ENCODE assay signal across 17 cellular contexts in genomic region chrX:68676340-68676739, GRCh38. TPM values are rescaled to one million over a fixed set of nuclear protein-coding genes. Genes with fewer than 3 reads are reported as not detected.
DNase-seq lines count a peak whose midpoint lies in the region; ATAC-seq, FAIRE-seq and TF ChIP-seq lines count a peak whose summit lies in the region.
"Had no signal": no experiment of that assay in that cellular context is flagged by ENCODE, and none has a peak within 500 bp of the region (broad histone marks: within the 10 kb centered on the region; RNA-seq: fewer than 3 reads in every experiment).

No MANE protein-coding gene starts in this region.

- H3K23ac ChIP-seq in IMR-90 (ENCODE audit: low read depth, low read length), result no peak overlapping the region

- H3K27ac ChIP-seq in IMR-90 (ENCODE audit: insufficient read depth, low read length), result no peak overlapping the region
- H3K27ac ChIP-seq in GM12878 (ENCODE audit: control insufficient read depth, insufficient read depth), result no peak overlapping the region

- H3K14ac ChIP-seq in IMR-90 (replicated peaks; ENCODE audit: low read depth, low read length), result no peak overlapping the region

- H2AFZ ChIP-seq in IMR-90 (replicated peaks; ENCODE audit: low read length, poor library complexity) (no peak overlapping the region), GM12878 (ENCODE audit: control insufficient read depth, low read depth, low read length) (no peak overlapping the region)

- no peaks in the 10 kb centered on the region for H3K36me3 ChIP-seq in IMR-90 (ENCODE audit: control insufficient read depth, insufficient read depth, low read length)
- no peaks in the 10 kb centered on the region for H3K36me3 ChIP-seq in GM12878 (ENCODE audit: control insufficient read depth in 2 of 2, insufficient read depth in 2 of 2, low read length in 1 of 2)
- H3K36me3 ChIP-seq: HAP-1 had no signal

- DNase-seq in IMR-90, result no peak
- DNase-seq in GM12878 (ENCODE audit: low read depth, low spot score), result no peak
- DNase-seq: ACHN; C1 segment of cervical spinal cord; CD4-positive, alpha-beta T cell; DMS153; DND-41; GDM1; GOT3 had no signal

- peaks cover 50% of the 10 kb centered on the region for H3K4me1 Mint-ChIP-seq in nephron
- H3K4me1 Mint-ChIP-seq: B cell had no signal

- H2BK15ac ChIP-seq in IMR-90 (ENCODE audit: low read depth, low read length), result no peak overlapping the region

- H4K8ac ChIP-seq in IMR-90 (ENCODE audit: low read depth in 2 of 2, low read length in 2 of 2), result no peak overlapping the region

- TF ChIP-seq CTCF in IMR-90 (conservative IDR thresholded peaks at IDR 0.05; ENCODE audit: low read depth, low read length) (no peak), GM12878 (IDR thresholded peaks at IDR 0.05 in 2 of 3, conservative IDR thresholded peaks at IDR 0.05 in 1 of 3; ENCODE audit: control insufficient read depth in 2 of 3, extremely low read depth in 1 of 3, insufficient read depth in 1 of 3, low read depth in 3 of 3, low read length in 3 of 3) (no peak), nephron (IDR thresholded peaks at IDR 0.05; ENCODE audit: unreplicated experiment in 3 of 3) (no peak)

- H3K4ac ChIP-seq in IMR-90 (ENCODE audit: low read depth, low read length), result no peak overlapping the region

- H3K9me3 ChIP-seq in IMR-90 (ENCODE audit: control insufficient read depth, insufficient read depth, low read length) (no peaks in the 10 kb centered on the region), GM12878 (replicated peaks; ENCODE audit: control insufficient read depth, insufficient read depth, low read length) (no peaks in the 10 kb centered on the region)
- H3K9me3 ChIP-seq: HAP-1 had no signal

- in situ Hi-C loops in IMR-90 (cut with MboI; ENCODE audit: low sequenced_read_pairs) (no loop called here), GM12878 (cut with MboI) (no loop called here)

- H2AK5ac ChIP-seq in IMR-90 (ENCODE audit: low read depth, low read length), result no peak overlapping the region

- TF ChIP-seq EP300 in GM12878 (IDR thresholded peaks at IDR 0.05; ENCODE audit: borderline replicate concordance in 1 of 2, control insufficient read depth in 1 of 2, low read depth in 2 of 2, low read length in 2 of 2), result no peak

- H3K27me3 ChIP-seq in IMR-90 (ENCODE audit: control insufficient read depth, insufficient read depth, low read length) (peaks cover 16% of the 10 kb centered on the region; the same call in 1 of the 2 replicates), GM12878 (replicated peaks in 1 of 2; ENCODE audit: control insufficient read depth in 2 of 2, insufficient read depth in 2 of 2, low read length in 1 of 2) (no peaks in the 10 kb centered on the region)

- H3K4me3 ChIP-seq in IMR-90 (ENCODE audit: insufficient read depth, low read depth, low read length) (no peak overlapping the region), GM12878 (no peak overlapping the region)
- H3K4me3 ChIP-seq: HAP-1 had no signal

- H3K79me2 ChIP-seq in GM12878 (ENCODE audit: control insufficient read depth, insufficient read depth, low read length), result no peaks in the 10 kb centered on the region

- no peak overlapping the region for H2BK5ac ChIP-seq in IMR-90 (ENCODE audit: low read depth, low read length, poor library complexity, severe bottlenecking)

- no peak overlapping the region for H2BK120ac ChIP-seq in IMR-90 (ENCODE audit: low read depth, low read length)

- H3K4me3 Mint-ChIP-seq in nephron, result no peak overlapping the region
- H3K4me3 Mint-ChIP-seq: B cell; CD4-positive, alpha-beta T cell had no signal

- WGBS in IMR-90 (ENCODE audit: extremely low coverage in 2 of 2, insufficient read length in 1 of 2), 2 experiments, result 0% methylated on average over 1 of the region's 3 CpGs; no CpG with 5 or more reads in 1 of the 2 experiments
- WGBS in GM12878 (ENCODE audit: insufficient coverage, insufficient replicate concordance, low lambda C conversion rate, missing lambda C conversion rate), result 23% methylated on average over 3 of the region's 3 CpGs

- H3K18ac ChIP-seq in IMR-90 (ENCODE audit: low read depth, low read length), result no peak overlapping the region

- H4K91ac ChIP-seq in IMR-90 (ENCODE audit: insufficient read depth, low read depth, low read length), result no peak overlapping the region

- H3K27me3 Mint-ChIP-seq in nephron (ENCODE audit: low read depth), result no peaks in the 10 kb centered on the region
- H3K27me3 Mint-ChIP-seq: CD4-positive, alpha-beta T cell had no signal

- no peaks in the 10 kb centered on the region for H3K4me1 ChIP-seq in IMR-90 (ENCODE audit: control insufficient read depth, insufficient read depth, low read length)
- H3K4me1 ChIP-seq in GM12878 (ENCODE audit: control insufficient read depth, insufficient read depth, low read length), result no peaks in the 10 kb centered on the region
- H3K4me1 ChIP-seq: HAP-1 had no signal

- SMC1A ChIA-PET in GM12878 (lab: Charles Lee; ENCODE audit: uncharacterized antibody, unreplicated experiment), result no interaction called here

- H3K27ac Mint-ChIP-seq in nephron, result peak overlapping the region; percentile 65 to 87 (median 75)
- H3K27ac Mint-ChIP-seq: B cell; CD4-positive, alpha-beta T cell had no signal

- ATAC-seq in IMR-90 (ENCODE audit: low read depth) (no peak), GM12878 (no peak), esophagus mucosa (peak; percentile 68), GM18909 (IDR thresholded peaks at IDR 0.05; ENCODE audit: poor library complexity, unreplicated experiment) (no peak), GM18861 (IDR thresholded peaks at IDR 0.05; ENCODE audit: unreplicated experiment) (no peak), GM21786 (IDR thresholded peaks at IDR 0.05; ENCODE audit: unreplicated experiment) (no peak)

- no TSS peak for BruUV-seq in IMR-90 (replicated peaks; lab: Mats Ljungman, UMichigan)
- BruUV-seq in GM12878 (replicated peaks; lab: Mats Ljungman, UMichigan), result no TSS peak

- peak; percentile 27 for FAIRE-seq in GM12878 (lab: Jason Lieb, UNC)
- FAIRE-seq: D721Med had no signal

- POLR2A ChIA-PET in IMR-90 (lab: Charles Lee; ENCODE audit: unreplicated experiment) (no interaction called here), GM12878 (lab: Charles Lee) (no interaction called here)

- H3K36me3 Mint-ChIP-seq in nephron (ENCODE audit: low read depth), result peaks cover 1% of the 10 kb centered on the region

- H4K20me1 ChIP-seq in IMR-90 (ENCODE audit: insufficient read depth, low read length), result no peaks in the 10 kb centered on the region
- no peaks in the 10 kb centered on the region for H4K20me1 ChIP-seq in GM12878 (ENCODE audit: control insufficient read depth, insufficient read depth)

- RAD21 ChIA-PET in GM12878 (lab: Charles Lee; ENCODE audit: unreplicated experiment), result no interaction called here

- no peak overlapping the region for H2AK9ac ChIP-seq in IMR-90 (replicated peaks; ENCODE audit: low read depth, low read length, poor library complexity)

- no peak overlapping the region for H4K5ac ChIP-seq in IMR-90 (ENCODE audit: low read depth, low read length)

- no peaks in the 10 kb centered on the region for H3K9me1 ChIP-seq in IMR-90 (ENCODE audit: insufficient read depth, low read length)

- dilution Hi-C loops in IMR-90 (cut with HindIII; ENCODE audit: low sequenced_read_pairs, unreplicated experiment), result no loop called here

- no peak overlapping the region for H3K56ac ChIP-seq in IMR-90 (ENCODE audit: extremely low read depth, insufficient read depth, low read length)

- H3K4me2 ChIP-seq in IMR-90 (ENCODE audit: low read depth, low read length) (no peak overlapping the region), GM12878 (ENCODE audit: control insufficient read depth, insufficient read depth) (no peak overlapping the region)

- H3K9ac ChIP-seq in IMR-90 (ENCODE audit: low read depth, low read length), result no peak overlapping the region
- H3K9ac ChIP-seq in GM12878 (ENCODE audit: control insufficient read depth, insufficient read depth, low read length), result no peak overlapping the region

- TF ChIP-seq POLR2A in IMR-90 (IDR thresholded peaks at IDR 0.05; ENCODE audit: low read depth, low read length) (no peak), GM12878 (IDR thresholded peaks at IDR 0.05; ENCODE audit: low read depth, low read length) (no peak)

- TF ChIP-seq RAD21 in IMR-90 (IDR thresholded peaks at IDR 0.05; ENCODE audit: low read length), result no peak
- no peak for TF ChIP-seq RAD21 in GM12878 (IDR thresholded peaks at IDR 0.05; ENCODE audit: insufficient read depth, low read depth, low read length)

- no peaks in the 10 kb centered on the region for H3K79me1 ChIP-seq in IMR-90 (ENCODE audit: low read depth in 1 of 2, low read length in 2 of 2)

- no peak overlapping the region for H2BK20ac ChIP-seq in IMR-90 (ENCODE audit: low read depth, low read length)

- CTCF ChIA-PET in IMR-90 (lab: Yijun Ruan, JAX), result no interaction called here
- CTCF ChIA-PET in GM12878 (lab: Yijun Ruan, JAX), result no interaction called here

- intact Hi-C loops in IMR-90 (cut with micrococcal nuclease), result no loop called here
- intact Hi-C loops in GM12878 (cut with micrococcal nuclease; ENCODE audit: unreplicated experiment), result no loop called here

- peaks cover 3% of the 10 kb centered on the region for H3K9me3 Mint-ChIP-seq in nephron
- H3K9me3 Mint-ChIP-seq: CD4-positive, alpha-beta T cell had no signal

TF ChIP-seq in IMR-90, 13 proteins besides CTCF, POLR2A, EP300 and RAD21 (continues in another document):
- no peak for TF ChIP-seq MAZ (IDR thresholded peaks at IDR 0.05; ENCODE audit: borderline replicate concordance, low read depth, low read length)

TF ChIP-seq in GM12878, 131 proteins besides CTCF, POLR2A, EP300 and RAD21 (continues in another document):
- TF ChIP-seq DPF2 (IDR thresholded peaks at IDR 0.05) (no peak), YY1 (IDR thresholded peaks at IDR 0.05; ENCODE audit: low read depth, low read length) (no peak)

RNA-seq across cellular contexts. Expression of gene STARD8, which starts 28.9 kb away (rescaled TPM):
- total RNA-seq in IMR-90 (2012; rRNA removed) (1.6 and 1.7 TPM in 2 replicates), GM12878 (2014; rRNA removed) (not detected in 2 replicates), GM12878 (2014; rRNA removed; fragmentation: Illumina TruSeq; extraction: Trizol) (not detected in 2 replicates), GM12878 (2021) (0.10 and 0.13 TPM in 2 replicates), esophagus mucosa (0.96 TPM)
- polyA plus RNA-seq in IMR-90 (2012; rRNA removed) (2.3 and 2.5 TPM in 2 replicates), GM12878 (2011; rRNA removed) (0.01 and 0.04 TPM in 2 replicates), GM12878 (2014; fragmentation: Illumina TruSeq; extraction: Trizol) (0.03 TPM in 1 of 2 replicates, not detected in the other), GM12878 (2014; fragmentation: Nextera tagmentation; extraction: Ambion mirVana) (not detected), GM12878 (2014; rRNA removed) (0.14 TPM in 1 of 2 replicates, not detected in the other), GM12878 (2016; fragmentation: Nextera tagmentation; extraction: Ambion mirVana) (not detected)
- 1.1 and 1.6 TPM in 2 replicates for polyA plus RNA-seq in IMR-90 (2012; cell fraction: cytosol; rRNA removed)
- 3.8 and 5.7 TPM in 2 replicates for polyA plus RNA-seq in IMR-90 (2012; cell fraction: nucleus; rRNA removed; ENCODE audit: low replicate concordance)
- total RNA-seq in GM12878 (2013; cell fraction: nucleolus; rRNA removed), result 0.17 and 0.22 TPM in 2 replicates
- 0.12 TPM for polyA plus RNA-seq in GM12878 (2011; ENCODE audit: low read depth)
- polyA plus RNA-seq in GM12878 (2011; cell fraction: cytosol; rRNA removed), result 0.01 and 0.03 TPM in 2 replicates
- 0.22 and 0.24 TPM in 2 replicates for polyA plus RNA-seq in GM12878 (2011; cell fraction: nucleus; rRNA removed)
- polyA plus RNA-seq in GM12878 (2012), result 0.15 and 0.29 TPM in 2 replicates
- polyA minus RNA-seq in GM12878 (2011; rRNA and poly(A)+ RNA removed), result 0.05 TPM in 1 of 2 replicates, not detected in the other
- polyA minus RNA-seq in GM12878 (2011; cell fraction: cytosol; rRNA and poly(A)+ RNA removed), result not detected in 2 replicates
- polyA minus RNA-seq in GM12878 (2011; cell fraction: nucleus; rRNA and poly(A)+ RNA removed), result not detected in 2 replicates
